In genomic region chr1:29894311-29894710, GRCh38 we compare ENCODE assay signal across 27 cellular contexts.
"Had no signal": no experiment of that assay in that cellular context is flagged by ENCODE, and none has a peak within 500 bp of the region (broad histone marks: within the 10 kb centered on the region; RNA-seq: fewer than 3 reads in every experiment).

No MANE protein-coding gene starts in this region.

- H3K4me3 ChIP-seq: ascending aorta, breast epithelium, cardiac muscle cell, esophagus squamous epithelium, gastroesophageal sphincter had no signal

- H3K27ac Mint-ChIP-seq: activated CD4-positive, alpha-beta memory T cell treated with anti-CD3 and anti-CD28 coated beads for 36 hours; activated CD4-positive, alpha-beta T cell treated with anti-CD3 and anti-CD28 coated beads for 36 hours; activated CD4-positive, alpha-beta T cell treated with anti-CD3 and anti-CD28 coated beads, Interleukin-2, amount 10 ng/mL, durations not matched to agents 24 days and 14 days; activated CD8-positive, alpha-beta memory T cell treated with anti-CD3 and anti-CD28 coated beads, Interleukin-2, amount 10 ng/mL, durations not matched to agents 7 days and 5 days; activated CD8-positive, alpha-beta T cell treated with anti-CD3 and anti-CD28 coated beads, Interleukin-2, amount 10 ng/mL, durations not matched to agents 7 days and 5 days; activated naive CD4-positive, alpha-beta T cell treated with anti-CD3 and anti-CD28 coated beads for 36 hours; activated naive CD4-positive, alpha-beta T cell treated with anti-CD3 and anti-CD28 coated beads, Interleukin-2, amount 50 U/mL, for 72 hours; activated naive CD8-positive, alpha-beta T cell treated with anti-CD3 and anti-CD28 coated beads, Interleukin-2, amount 10 ng/mL, durations not matched to agents 7 days and 5 days; activated T-helper 1 cell treated with anti-CD3 and anti-CD28 coated beads, Interleukin-12 subunit alpha, Interleukin-12 subunit beta, Interleukin-2, Interleukin-4 antibody, amounts not matched to agents 30 ng/mL and 10 ng/mL and 1 ng/mL, durations not matched to agents 14 hours and 24 hours and 36 hours; activated T-helper 2 cell treated with anti-CD3 and anti-CD28 coated beads, Interferon-gamma antibody, Interleukin-2, Interleukin-4, amounts not matched to agents 10 μg/mL and 5 μg/mL and 100 μg/mL, durations not matched to agents 14 hours and 24 hours and 36 hours had no signal

- H3K9me3 ChIP-seq: ascending aorta, breast epithelium, esophagus squamous epithelium, gastroesophageal sphincter had no signal

- H3K4me1 ChIP-seq: ascending aorta, breast epithelium, esophagus squamous epithelium, gastroesophageal sphincter had no signal

- DNase-seq: activated CD4-positive, alpha-beta memory T cell treated with anti-CD3 and anti-CD28 coated beads for 36 hours; activated CD4-positive, alpha-beta T cell treated with anti-CD3 and anti-CD28 coated beads for 36 hours; activated CD4-positive, alpha-beta T cell treated with anti-CD3 and anti-CD28 coated beads, Interleukin-2, amount 10 ng/mL, durations not matched to agents 24 days and 14 days; activated CD4-positive, CD25-positive, alpha-beta regulatory T cell; activated CD4-positive, CD25-positive, alpha-beta regulatory T cell treated with anti-CD3 and anti-CD28 coated beads, Interleukin-2, amount 50 U/mL, for 72 hours; activated CD8-positive, alpha-beta memory T cell treated with anti-CD3 and anti-CD28 coated beads, Interleukin-2, amount 10 ng/mL, durations not matched to agents 7 days and 5 days; activated CD8-positive, alpha-beta memory T cell treated with anti-CD3 and anti-CD28 coated beads, Interleukin-2, amount 50 U/mL, for 4 hours; activated CD8-positive, alpha-beta T cell treated with anti-CD3 and anti-CD28 coated beads, Interleukin-2, amount 10 ng/mL, durations not matched to agents 7 days and 5 days; activated effector memory CD4-positive, alpha-beta T cell treated with anti-CD3 and anti-CD28 coated beads, Interleukin-2, amount 50 U/mL, for 16 hours; activated naive CD4-positive, alpha-beta T cell treated with anti-CD3 and anti-CD28 coated beads for 36 hours; activated naive CD8-positive, alpha-beta T cell treated with anti-CD3 and anti-CD28 coated beads, Interleukin-2, amount 10 ng/mL, durations not matched to agents 7 days and 5 days; activated T-cell treated with anti-CD3 and anti-CD28 coated beads, Interleukin-2, amount 50 U/mL, for 1 hour; activated T-cell treated with anti-CD3 and anti-CD28 coated beads, Interleukin-2, amount 50 U/mL, for 48 hours; effector CD8-positive, alpha-beta T cell; esophagus squamous epithelium; foreskin melanocyte; T-helper 2 cell had no signal

- H3K27me3 ChIP-seq: ascending aorta had no signal

- H3K36me3 ChIP-seq: ascending aorta, breast epithelium, cardiac muscle cell, esophagus squamous epithelium, gastroesophageal sphincter had no signal

- H3K36me3 Mint-ChIP-seq: activated CD4-positive, alpha-beta memory T cell treated with anti-CD3 and anti-CD28 coated beads for 36 hours; activated CD8-positive, alpha-beta memory T cell treated with anti-CD3 and anti-CD28 coated beads, Interleukin-2, amount 10 ng/mL, durations not matched to agents 7 days and 5 days; activated naive CD4-positive, alpha-beta T cell treated with anti-CD3 and anti-CD28 coated beads, Interleukin-2, amount 50 U/mL, for 72 hours; activated naive CD8-positive, alpha-beta T cell treated with anti-CD3 and anti-CD28 coated beads, Interleukin-2, amount 10 ng/mL, durations not matched to agents 7 days and 5 days; brain had no signal

- H3K27ac ChIP-seq: ascending aorta, breast epithelium, cardiac muscle cell, epithelial cell of prostate, esophagus squamous epithelium, gastroesophageal sphincter had no signal

- H3K9me3 Mint-ChIP-seq: activated CD4-positive, alpha-beta memory T cell treated with anti-CD3 and anti-CD28 coated beads for 36 hours; activated CD4-positive, alpha-beta T cell treated with anti-CD3 and anti-CD28 coated beads, Interleukin-2, amount 10 ng/mL, durations not matched to agents 24 days and 14 days; activated naive CD4-positive, alpha-beta T cell treated with anti-CD3 and anti-CD28 coated beads for 36 hours; activated naive CD4-positive, alpha-beta T cell treated with anti-CD3 and anti-CD28 coated beads, Interleukin-2, amount 50 U/mL, for 72 hours; activated naive CD8-positive, alpha-beta T cell treated with anti-CD3 and anti-CD28 coated beads, Interleukin-2, amount 10 ng/mL, durations not matched to agents 7 days and 5 days; activated T-helper 1 cell treated with anti-CD3 and anti-CD28 coated beads, Interleukin-12 subunit alpha, Interleukin-12 subunit beta, Interleukin-2, Interleukin-4 antibody, amounts not matched to agents 30 ng/mL and 10 ng/mL and 1 ng/mL, durations not matched to agents 14 hours and 24 hours and 36 hours; activated T-helper 2 cell treated with anti-CD3 and anti-CD28 coated beads, Interferon-gamma antibody, Interleukin-2, Interleukin-4, amounts not matched to agents 10 μg/mL and 5 μg/mL and 100 μg/mL, durations not matched to agents 14 hours and 24 hours and 36 hours; brain; central memory CD8-positive, alpha-beta T cell had no signal

- H3K4me1 Mint-ChIP-seq: activated CD4-positive, alpha-beta T cell treated with anti-CD3 and anti-CD28 coated beads for 36 hours; activated CD4-positive, alpha-beta T cell treated with anti-CD3 and anti-CD28 coated beads, Interleukin-2, amount 10 ng/mL, durations not matched to agents 24 days and 14 days; activated CD8-positive, alpha-beta memory T cell treated with anti-CD3 and anti-CD28 coated beads, Interleukin-2, amount 10 ng/mL, durations not matched to agents 7 days and 5 days; activated naive CD8-positive, alpha-beta T cell treated with anti-CD3 and anti-CD28 coated beads, Interleukin-2, amount 10 ng/mL, durations not matched to agents 7 days and 5 days; central memory CD8-positive, alpha-beta T cell had no signal

- H3K4me3 Mint-ChIP-seq: activated CD4-positive, alpha-beta memory T cell treated with anti-CD3 and anti-CD28 coated beads for 36 hours; activated CD4-positive, alpha-beta T cell treated with anti-CD3 and anti-CD28 coated beads for 36 hours; activated CD4-positive, alpha-beta T cell treated with anti-CD3 and anti-CD28 coated beads, Interleukin-2, amount 10 ng/mL, durations not matched to agents 24 days and 14 days; activated CD8-positive, alpha-beta memory T cell treated with anti-CD3 and anti-CD28 coated beads, Interleukin-2, amount 10 ng/mL, durations not matched to agents 7 days and 5 days; activated CD8-positive, alpha-beta T cell treated with anti-CD3 and anti-CD28 coated beads, Interleukin-2, amount 10 ng/mL, durations not matched to agents 7 days and 5 days; activated naive CD4-positive, alpha-beta T cell treated with anti-CD3 and anti-CD28 coated beads for 36 hours; activated naive CD8-positive, alpha-beta T cell treated with anti-CD3 and anti-CD28 coated beads, Interleukin-2, amount 10 ng/mL, durations not matched to agents 7 days and 5 days; activated T-helper 1 cell treated with anti-CD3 and anti-CD28 coated beads, Interleukin-12 subunit alpha, Interleukin-12 subunit beta, Interleukin-2, Interleukin-4 antibody, amounts not matched to agents 30 ng/mL and 10 ng/mL and 1 ng/mL, durations not matched to agents 14 hours and 24 hours and 36 hours; brain; central memory CD8-positive, alpha-beta T cell had no signal
